In genomic region chr13:100600461-100600860, GRCh38 we compare ENCODE assay signal across 25 cellular contexts.
"Had no signal": no experiment of that assay in that cellular context is flagged by ENCODE, and none has a peak within 500 bp of the region (broad histone marks: within the 10 kb centered on the region; RNA-seq: fewer than 3 reads in every experiment).

No MANE protein-coding gene starts in this region.

- H2AFZ ChIP-seq: PC-9 had no signal

- H3K4me2 ChIP-seq: PC-9 had no signal

- H3K27ac ChIP-seq: cardiac muscle cell, PC-9 had no signal

- H3K4me3 ChIP-seq: cardiac muscle cell, PC-9 had no signal

- H3K27me3 ChIP-seq: cardiac muscle cell had no signal

- H3K36me3 ChIP-seq: cardiac muscle cell had no signal

- FAIRE-seq: astrocyte, TTC549 had no signal

- ATAC-seq: activated CD8-positive, alpha-beta memory T cell treated with anti-CD3 and anti-CD28 coated beads, Interleukin-2, amount 10 ng/mL, durations not matched to agents 7 days and 5 days; T-cell had no signal

- DNase-seq: activated B cell treated with CpG ODN at 0.5 μM for 24 hours; activated CD4-positive, alpha-beta T cell treated with anti-CD3 and anti-CD28 coated beads for 1 hour; activated CD4-positive, alpha-beta T cell treated with anti-CD3 and anti-CD28 coated beads, Interleukin-2, amount 10 ng/mL, durations not matched to agents 24 days and 14 days; activated CD4-positive, alpha-beta T cell treated with anti-CD3 and anti-CD28 coated beads, Interleukin-2, amount 50 U/mL, for 48 hours; activated CD8-positive, alpha-beta memory T cell treated with anti-CD3 and anti-CD28 coated beads, Interleukin-2, amount 10 ng/mL, durations not matched to agents 7 days and 5 days; activated effector memory CD4-positive, alpha-beta T cell treated with Interleukin-2 at 50 U/mL for 16 hours; activated naive CD4-positive, alpha-beta T cell; activated T-cell treated with anti-CD3 and anti-CD28 coated beads, Interleukin-2, amount 50 U/mL, for 24 hours; amygdala; Karpas-422; MM.1S; NCI-H1105; NCI-H1436; NCI-H1694 treated with DMSO at 0.1 percent for 48 hours; NCI-H2029 treated with DMSO at 0.1 percent for 48 hours; NCI-H446; NCI-H524; PC-9; SHP77 treated with DMSO at 0.1 percent for 48 hours; T-cell; T-helper 2 cell; T1000 had no signal
